In genomic region chr12:56346663-56347062, GRCh38 we compare ENCODE assay signal across 1 cellular context.
TF ChIP-seq lines count a peak whose summit lies in the region.

No MANE protein-coding gene starts in this region.

TF ChIP-seq in GM12878, 131 proteins besides CTCF, POLR2A, EP300 and RAD21:
- no peak for TF ChIP-seq MXI1 (IDR thresholded peaks at IDR 0.05; ENCODE audit: low read depth, low read length)
- TF ChIP-seq, protein P1, sequence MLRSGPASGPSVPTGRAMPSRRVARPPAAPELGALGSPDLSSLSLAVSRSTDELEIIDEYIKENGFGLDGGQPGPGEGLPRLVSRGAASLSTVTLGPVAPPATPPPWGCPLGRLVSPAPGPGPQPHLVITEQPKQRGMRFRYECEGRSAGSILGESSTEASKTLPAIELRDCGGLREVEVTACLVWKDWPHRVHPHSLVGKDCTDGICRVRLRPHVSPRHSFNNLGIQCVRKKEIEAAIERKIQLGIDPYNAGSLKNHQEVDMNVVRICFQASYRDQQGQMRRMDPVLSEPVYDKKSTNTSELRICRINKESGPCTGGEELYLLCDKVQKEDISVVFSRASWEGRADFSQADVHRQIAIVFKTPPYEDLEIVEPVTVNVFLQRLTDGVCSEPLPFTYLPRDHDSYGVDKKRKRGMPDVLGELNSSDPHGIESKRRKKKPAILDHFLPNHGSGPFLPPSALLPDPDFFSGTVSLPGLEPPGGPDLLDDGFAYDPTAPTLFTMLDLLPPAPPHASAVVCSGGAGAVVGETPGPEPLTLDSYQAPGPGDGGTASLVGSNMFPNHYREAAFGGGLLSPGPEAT (IDR thresholded peaks at IDR 0.05; ENCODE audit: low read depth): no peak
- TF ChIP-seq STAT1 (conservative IDR thresholded peaks at IDR 0.05): no peak
